18 cellular contexts compared by ENCODE assay signal in the genomic region with DNA sequence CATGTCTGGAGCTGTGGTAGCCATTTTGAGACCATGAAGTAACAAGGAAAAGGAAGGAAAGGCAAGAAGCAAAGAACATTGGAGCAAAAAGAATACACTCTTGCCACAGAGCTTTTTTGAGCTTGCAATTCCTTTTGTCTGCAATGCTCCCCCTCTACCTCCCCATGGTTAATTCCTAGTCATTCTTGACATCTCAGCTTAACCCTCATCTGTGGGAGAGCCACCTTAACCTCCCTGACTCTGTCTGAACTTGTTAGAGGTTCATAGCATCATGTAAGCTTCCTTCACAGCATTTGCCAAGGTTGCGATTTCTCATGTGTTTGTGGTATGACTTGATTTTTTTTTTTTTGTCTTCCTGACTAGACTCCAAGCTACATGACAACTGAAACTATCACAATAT.
"Had no signal": no experiment of that assay in that cellular context is flagged by ENCODE, and none has a peak within 500 bp of the region (broad histone marks: within the 10 kb centered on the region; RNA-seq: fewer than 3 reads in every experiment).

No MANE protein-coding gene starts in this region.

- H3K27ac ChIP-seq: coronary artery, hepatocyte, neutrophil, sigmoid colon, thyroid gland had no signal

- DNase-seq: effector CD4-positive, alpha-beta T cell; endodermal cell; foreskin melanocyte; left colon; left ventricle myocardium superior; naive thymus-derived CD4-positive, alpha-beta T cell; nephron progenitor cell; sigmoid colon; stimulated activated CD4-positive, alpha-beta T cell treated with anti-CD3 and anti-CD28 coated beads, Interleukin-12 subunit alpha, Interleukin-12 subunit beta, amount 100 ng/mL, for 4 hours; stimulated activated naive CD4-positive, alpha-beta T cell treated with Interleukin-2 at 50 U/mL for 16 hours; thyroid gland had no signal

- H2AFZ ChIP-seq: hepatocyte had no signal

- ATAC-seq: left colon; left ventricle myocardium superior; naive thymus-derived CD4-positive, alpha-beta T cell had no signal

- H3K79me2 ChIP-seq: hepatocyte had no signal

- H3K4me2 ChIP-seq: hepatocyte had no signal

- H3K4me1 Mint-ChIP-seq: naive thymus-derived CD4-positive, alpha-beta T cell had no signal

- H3K4me3 ChIP-seq: coronary artery, hepatocyte, sigmoid colon, skin epidermis, thyroid gland had no signal

- FAIRE-seq: endothelial cell of umbilical vein, urothelium cell line had no signal

- H3K27me3 ChIP-seq: hepatocyte, neutrophil, sigmoid colon, thyroid gland had no signal

- H3K36me3 ChIP-seq: neutrophil, sigmoid colon, thyroid gland had no signal

- H3K27ac Mint-ChIP-seq: endodermal cell; naive thymus-derived CD4-positive, alpha-beta T cell; nephron progenitor cell; type B pancreatic cell had no signal

- H3K9me3 ChIP-seq: neutrophil, thyroid gland had no signal

- H3K4me3 Mint-ChIP-seq: endodermal cell; naive thymus-derived CD4-positive, alpha-beta T cell; nephron progenitor cell; type B pancreatic cell had no signal

- H3K36me3 Mint-ChIP-seq: naive thymus-derived CD4-positive, alpha-beta T cell; type B pancreatic cell had no signal

- H3K4me1 ChIP-seq: sigmoid colon had no signal
